In the genomic region with DNA sequence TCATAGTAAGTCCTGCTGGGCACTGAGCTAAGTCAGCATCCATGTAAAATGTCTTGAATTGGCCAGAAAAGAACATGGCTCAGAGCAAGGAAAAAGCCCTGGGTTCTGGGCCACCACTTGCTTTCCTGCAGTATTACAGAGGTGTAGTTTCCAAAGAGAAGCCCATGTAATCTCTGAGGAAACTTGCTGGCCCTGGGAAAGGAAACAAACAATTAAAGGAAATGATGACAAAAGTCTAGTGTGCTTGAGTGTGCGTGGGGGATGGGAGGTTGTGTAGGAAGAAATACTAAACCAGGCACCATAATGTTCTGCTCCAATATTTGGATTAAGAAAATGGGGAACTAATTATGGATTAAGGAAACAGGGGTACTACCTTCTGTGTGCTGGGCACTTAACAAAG, we compare ENCODE assay signal across 25 cellular contexts. TPM values are rescaled to one million over a fixed set of nuclear protein-coding genes. Genes with fewer than 3 reads are reported as not detected.
A peak's percentile ranks its signal among the peaks of the same experiment; 100 is the strongest.
DNase-seq lines count a peak whose midpoint lies in the region; ATAC-seq and TF ChIP-seq lines count a peak whose summit lies in the region.
"Had no signal": no experiment of that assay in that cellular context is flagged by ENCODE, and none has a peak within 500 bp of the region (broad histone marks: within the 10 kb centered on the region; RNA-seq: fewer than 3 reads in every experiment).

No MANE protein-coding gene starts in this region.

- no peak for ATAC-seq in CD4-positive, alpha-beta T cell (ENCODE audit: poor library complexity)
- ATAC-seq: A549; CD8-positive, alpha-beta T cell; left lung; stimulated activated naive CD8-positive, alpha-beta T cell treated with anti-CD3 and anti-CD28 coated beads, Interleukin-15, amount 100 ng/mL, for 72 hours had no signal

- CTCF ChIA-PET in activated CD4-positive, alpha-beta T cell treated with anti-CD3 and anti-CD28 coated beads, Interleukin-2, amount 10 ng/mL, durations not matched to agents 7 days and 5 days (lab: Charles Lee), result no interaction called here
- CTCF ChIA-PET in CD4-positive, alpha-beta T cell (lab: Charles Lee), result no interaction called here
- CTCF ChIA-PET in activated CD4-positive, alpha-beta memory T cell treated with anti-CD3 and anti-CD28 coated beads, Interleukin-2, amount 10 ng/mL, durations not matched to agents 7 days and 5 days (lab: Charles Lee), result no interaction called here

- H3K27ac ChIP-seq in CD4-positive, alpha-beta T cell (ENCODE audit: low read depth, low read length), result no peak overlapping the region
- no peak overlapping the region for H3K27ac ChIP-seq in brain microvascular endothelial cell
- H3K27ac ChIP-seq: A549, SJSA1, thoracic aorta had no signal

- POLR2A ChIA-PET in activated CD4-positive, alpha-beta T cell treated with anti-CD3 and anti-CD28 coated beads, Interleukin-2, amount 10 ng/mL, durations not matched to agents 7 days and 5 days (lab: Charles Lee), result no interaction called here
- POLR2A ChIA-PET in CD4-positive, alpha-beta T cell (lab: Charles Lee), result no interaction called here
- POLR2A ChIA-PET in activated CD4-positive, alpha-beta memory T cell treated with anti-CD3 and anti-CD28 coated beads, Interleukin-2, amount 10 ng/mL, durations not matched to agents 7 days and 5 days (lab: Charles Lee), result no interaction called here

- H3K4me3 ChIP-seq in fibroblast of pulmonary artery (replicated peaks; ENCODE audit: low read depth, low read length) (no peak overlapping the region), brain microvascular endothelial cell (ENCODE audit: low read depth, low read length) (no peak overlapping the region)
- H3K4me3 ChIP-seq: A549, left lung, SJSA1, thoracic aorta had no signal

- H3K27ac Mint-ChIP-seq in activated CD4-positive, alpha-beta T cell treated with anti-CD3 and anti-CD28 coated beads, Interleukin-2, amount 10 ng/mL, durations not matched to agents 7 days and 5 days, result peak overlapping the region; percentile 97
- H3K27ac Mint-ChIP-seq in CD4-positive, alpha-beta T cell, result peak overlapping the region; percentile 88
- peak overlapping the region; percentile 68 for H3K27ac Mint-ChIP-seq in activated CD4-positive, alpha-beta memory T cell treated with anti-CD3 and anti-CD28 coated beads, Interleukin-2, amount 10 ng/mL, durations not matched to agents 7 days and 5 days
- H3K27ac Mint-ChIP-seq: CD8-positive, alpha-beta T cell had no signal

- no peaks in the 10 kb centered on the region for H3K36me3 ChIP-seq in brain microvascular endothelial cell (replicated peaks)
- H3K36me3 ChIP-seq: left lung, SJSA1, thoracic aorta had no signal

- no peak for TF ChIP-seq CTCF in CD4-positive, alpha-beta T cell (IDR thresholded peaks at IDR 0.05)
- TF ChIP-seq CTCF in fibroblast of pulmonary artery (IDR thresholded peaks at IDR 0.05; ENCODE audit: low read length, missing control alignments) (no peak), brain microvascular endothelial cell (IDR thresholded peaks at IDR 0.05; ENCODE audit: low read depth, low read length, missing control alignments) (no peak)

- H3K4me3 Mint-ChIP-seq in activated CD4-positive, alpha-beta T cell treated with anti-CD3 and anti-CD28 coated beads, Interleukin-2, amount 10 ng/mL, durations not matched to agents 7 days and 5 days, result no peak overlapping the region
- peak overlapping the region; percentile 27 for H3K4me3 Mint-ChIP-seq in CD4-positive, alpha-beta T cell
- H3K4me3 Mint-ChIP-seq in activated CD4-positive, alpha-beta memory T cell treated with anti-CD3 and anti-CD28 coated beads, Interleukin-2, amount 10 ng/mL, durations not matched to agents 7 days and 5 days, result no peak overlapping the region
- H3K4me3 Mint-ChIP-seq: CD8-positive, alpha-beta T cell had no signal

- H3K27me3 ChIP-seq in CD4-positive, alpha-beta T cell (ENCODE audit: control insufficient read depth, insufficient read depth, low read length), result no peaks in the 10 kb centered on the region
- H3K27me3 ChIP-seq in brain microvascular endothelial cell (replicated peaks), result no peaks in the 10 kb centered on the region
- H3K27me3 ChIP-seq: left lung, SJSA1 had no signal

- peaks cover 13% of the 10 kb centered on the region for H3K9me3 Mint-ChIP-seq in activated CD4-positive, alpha-beta T cell treated with anti-CD3 and anti-CD28 coated beads, Interleukin-2, amount 10 ng/mL, durations not matched to agents 7 days and 5 days
- H3K9me3 Mint-ChIP-seq in CD4-positive, alpha-beta T cell, result no peaks in the 10 kb centered on the region
- H3K9me3 Mint-ChIP-seq in activated CD4-positive, alpha-beta memory T cell treated with anti-CD3 and anti-CD28 coated beads, Interleukin-2, amount 10 ng/mL, durations not matched to agents 7 days and 5 days, result peaks cover 2% of the 10 kb centered on the region
- H3K9me3 Mint-ChIP-seq: CD8-positive, alpha-beta T cell; stimulated activated naive CD8-positive, alpha-beta T cell treated with anti-CD3 and anti-CD28 coated beads, Interleukin-15, amount 100 ng/mL, for 72 hours had no signal

- no peaks in the 10 kb centered on the region for H3K9me3 ChIP-seq in CD4-positive, alpha-beta T cell (ENCODE audit: control insufficient read depth, low read length)
- H3K9me3 ChIP-seq: A549, left lung, SJSA1, thoracic aorta had no signal

- peaks cover 41% of the 10 kb centered on the region for H3K4me1 Mint-ChIP-seq in activated CD4-positive, alpha-beta T cell treated with anti-CD3 and anti-CD28 coated beads, Interleukin-2, amount 10 ng/mL, durations not matched to agents 7 days and 5 days
- peaks cover 59% of the 10 kb centered on the region for H3K4me1 Mint-ChIP-seq in CD4-positive, alpha-beta T cell (ENCODE audit: low read depth)
- peaks cover 36% of the 10 kb centered on the region for H3K4me1 Mint-ChIP-seq in activated CD4-positive, alpha-beta memory T cell treated with anti-CD3 and anti-CD28 coated beads, Interleukin-2, amount 10 ng/mL, durations not matched to agents 7 days and 5 days

- H3K36me3 Mint-ChIP-seq in activated CD4-positive, alpha-beta T cell treated with anti-CD3 and anti-CD28 coated beads, Interleukin-2, amount 10 ng/mL, durations not matched to agents 7 days and 5 days (ENCODE audit: low read depth), result peaks cover 14% of the 10 kb centered on the region
- no peaks in the 10 kb centered on the region for H3K36me3 Mint-ChIP-seq in CD4-positive, alpha-beta T cell (ENCODE audit: low read depth)
- peaks cover 12% of the 10 kb centered on the region for H3K36me3 Mint-ChIP-seq in activated CD4-positive, alpha-beta memory T cell treated with anti-CD3 and anti-CD28 coated beads, Interleukin-2, amount 10 ng/mL, durations not matched to agents 7 days and 5 days (ENCODE audit: low read depth)
- H3K36me3 Mint-ChIP-seq: CD8-positive, alpha-beta T cell had no signal

- in situ Hi-C loops in brain microvascular endothelial cell (cut with HindIII; ENCODE audit: low pct_ligation_motif_present, low sequenced_read_pairs), result no loop called here

- H3K27me3 Mint-ChIP-seq in activated CD4-positive, alpha-beta T cell treated with anti-CD3 and anti-CD28 coated beads, Interleukin-2, amount 10 ng/mL, durations not matched to agents 7 days and 5 days, result no peaks in the 10 kb centered on the region
- no peaks in the 10 kb centered on the region for H3K27me3 Mint-ChIP-seq in CD4-positive, alpha-beta T cell
- H3K27me3 Mint-ChIP-seq in activated CD4-positive, alpha-beta memory T cell treated with anti-CD3 and anti-CD28 coated beads, Interleukin-2, amount 10 ng/mL, durations not matched to agents 7 days and 5 days, result no peaks in the 10 kb centered on the region
- H3K27me3 Mint-ChIP-seq: stimulated activated naive CD8-positive, alpha-beta T cell treated with anti-CD3 and anti-CD28 coated beads, Interleukin-15, amount 100 ng/mL, for 72 hours had no signal

- no peak for DNase-seq in activated CD4-positive, alpha-beta T cell treated with anti-CD3 and anti-CD28 coated beads, Interleukin-2, amount 10 ng/mL, durations not matched to agents 7 days and 5 days
- DNase-seq in activated CD4-positive, alpha-beta T cell treated with anti-CD3 and anti-CD28 coated beads, Interleukin-2, amount 50 U/mL, for 1 hour, result no peak
- no peak for DNase-seq in CD4-positive, alpha-beta T cell
- no peak for DNase-seq in activated CD4-positive, alpha-beta memory T cell treated with anti-CD3 and anti-CD28 coated beads, Interleukin-2, amount 10 ng/mL, durations not matched to agents 7 days and 5 days
- DNase-seq in fibroblast of pulmonary artery (ENCODE audit: low read depth) (peak; percentile 61), GM19238 (ENCODE audit: insufficient read length, low spot score) (no peak), brain microvascular endothelial cell (no peak), globus pallidus (ENCODE audit: low spot score) (no peak)
- DNase-seq: activated CD4-positive, CD25-positive, alpha-beta regulatory T cell treated with anti-CD3 and anti-CD28 coated beads, Interleukin-2, amount 50 U/mL, for 72 hours; activated naive CD4-positive, alpha-beta T cell; activated T-cell treated with anti-CD3 and anti-CD28 coated beads, Interleukin-2, amount 50 U/mL, for 48 hours; AML-193; amniotic stem cell; CD8-positive, alpha-beta T cell; Kasumi-1; left lung; NCI-H1436; NCI-H2107; NCI-H345; posterior cingulate gyrus; stimulated activated CD4-positive, alpha-beta T cell treated with anti-CD3 and anti-CD28 coated beads, Interleukin-2, amount 100 ng/mL, for 24 hours; stimulated activated naive CD8-positive, alpha-beta T cell treated with anti-CD3 and anti-CD28 coated beads, Interleukin-15, amount 100 ng/mL, for 72 hours had no signal

- intact Hi-C loops in CD4-positive, alpha-beta T cell (cut with DNase I, micrococcal nuclease), result no loop called here

RNA-seq across cellular contexts. Expression of a gene that starts 37.7 kb away (rescaled TPM):
- total RNA-seq in activated CD4-positive, alpha-beta T cell treated with anti-CD3 and anti-CD28 coated beads, Interleukin-2, amount 10 ng/mL, durations not matched to agents 7 days and 5 days, result 1 to 10 TPM; 4.4 to 5.3 TPM
- 1 to 10 TPM; 1.4 to 1.6 TPM for total RNA-seq in CD4-positive, alpha-beta T cell
- total RNA-seq in activated CD4-positive, alpha-beta memory T cell treated with anti-CD3 and anti-CD28 coated beads, Interleukin-2, amount 10 ng/mL, durations not matched to agents 7 days and 5 days, result 1 to 10 TPM; 4.7 to 4.8 TPM

RNA-seq across cellular contexts. Expression of a gene that starts 38.4 kb away (rescaled TPM):
- 10 to 100 TPM; 12.5 to 14.8 TPM for total RNA-seq in activated CD4-positive, alpha-beta T cell treated with anti-CD3 and anti-CD28 coated beads, Interleukin-2, amount 10 ng/mL, durations not matched to agents 7 days and 5 days
- total RNA-seq in CD4-positive, alpha-beta T cell, result 1 to 10 TPM; 5.8 to 6.3 TPM
- 10 to 100 TPM; 11.8 to 11.9 TPM for total RNA-seq in activated CD4-positive, alpha-beta memory T cell treated with anti-CD3 and anti-CD28 coated beads, Interleukin-2, amount 10 ng/mL, durations not matched to agents 7 days and 5 days

RNA-seq across cellular contexts. Expression of a gene that starts 39.5 kb away (rescaled TPM):
- under 1 TPM; 0.56 to 0.60 TPM for total RNA-seq in activated CD4-positive, alpha-beta T cell treated with anti-CD3 and anti-CD28 coated beads, Interleukin-2, amount 10 ng/mL, durations not matched to agents 7 days and 5 days
- total RNA-seq in CD4-positive, alpha-beta T cell, result 1 to 10 TPM; 1.1 to 1.3 TPM
- total RNA-seq in activated CD4-positive, alpha-beta memory T cell treated with anti-CD3 and anti-CD28 coated beads, Interleukin-2, amount 10 ng/mL, durations not matched to agents 7 days and 5 days, result under 1 TPM; 0.33 to 0.45 TPM
- total RNA-seq: SJSA1 had no signal
